In genomic region chr7:48154792-48155413, GRCh38 we compare ENCODE assay signal across 8 cellular contexts. TPM values are rescaled to one million over a fixed set of nuclear protein-coding genes. Genes with fewer than 3 reads are reported as not detected.
DNase-seq lines count a peak whose midpoint lies in the region; ATAC-seq and TF ChIP-seq lines count a peak whose summit lies in the region.

No MANE protein-coding gene starts in this region.

- H3K27me3 ChIP-seq in GM23248 (replicated peaks; ENCODE audit: insufficient read depth) (peaks cover under 1% of the 10 kb centered on the region; the same call in 1 of the 2 replicates), lung (ENCODE audit: control insufficient read depth, insufficient read depth) (no peaks in the 10 kb centered on the region), aorta (ENCODE audit: control insufficient read depth in 1 of 2, insufficient read depth in 2 of 2, low read length in 1 of 2) (peaks cover 0 to 3% of the 10 kb centered on the region in 2 donors)

- no peaks in the 10 kb centered on the region for H3F3A ChIP-seq in GM23248 (ENCODE audit: insufficient read depth)

- ATAC-seq in lung (ENCODE audit: insufficient read depth, low FRiP score): no peak
- ATAC-seq in aorta (ENCODE audit: low FRiP score): no peak

- no peaks in the 10 kb centered on the region for H3K36me3 ChIP-seq in GM23248 (ENCODE audit: low read depth)
- no peaks in the 10 kb centered on the region for H3K36me3 ChIP-seq in lung (ENCODE audit: control insufficient read depth in 2 of 2, insufficient read depth in 2 of 2, low read length in 2 of 2)
- H3K36me3 ChIP-seq in aorta (ENCODE audit: control insufficient read depth in 1 of 2, insufficient read depth in 2 of 2, low read length in 1 of 2): no peaks in the 10 kb centered on the region

- 59 to 61% methylated on average over 8 of the region's 8 CpGs for WGBS in GM23248 (ENCODE audit: low coverage in 1 of 2, low lambda C conversion rate in 2 of 2, missing lambda C conversion rate in 2 of 2), 2 experiments
- WGBS in lung, 2 donors: 85 to 89% methylated on average over 8 of the region's 8 CpGs
- 50 to 64% methylated on average over 8 of the region's 8 CpGs for WGBS in aorta, 2 donors

- H3K27ac ChIP-seq in GM23248 (no peak overlapping the region), lung (ENCODE audit: low read depth in 1 of 2, low read length in 1 of 2) (no peak overlapping the region), aorta (ENCODE audit: low read depth in 1 of 2, low read length in 2 of 2) (no peak overlapping the region)

- peaks cover 10% of the 10 kb centered on the region for H3K4me1 ChIP-seq in GM23248 (ENCODE audit: insufficient read depth)
- no peaks in the 10 kb centered on the region for H3K4me1 ChIP-seq in lung (ENCODE audit: control insufficient read depth in 2 of 2, insufficient read depth in 2 of 2, low read length in 2 of 2)
- no peaks in the 10 kb centered on the region for H3K4me1 ChIP-seq in aorta (ENCODE audit: control insufficient read depth in 1 of 2, insufficient read depth in 2 of 2, low read length in 2 of 2)

- H3K9me2 ChIP-seq in GM23248 (ENCODE audit: insufficient read depth): no peaks in the 10 kb centered on the region

- DNase-seq in NK-92 treated with Interleukin-12 subunit alpha and Interleukin-12 subunit beta, amount 100 ng/mL, for 24 hours (lab: John Stamatoyannopoulos, UW): peak; percentile 6
- no peak for DNase-seq in NK-92 (lab: John Stamatoyannopoulos, UW; ENCODE audit: unreplicated experiment)
- DNase-seq in GM23248: peak; percentile 70
- DNase-seq in OCI-M1 (lab: John Stamatoyannopoulos, UW): peak; percentile 36
- peak; percentile 60 for DNase-seq in astrocyte of the spinal cord (ENCODE audit: low read depth, low spot score)
- no peak for DNase-seq in lung (ENCODE audit: low spot score)
- no peak for DNase-seq in aorta
- no peak for DNase-seq in anterior cingulate cortex (lab: John Stamatoyannopoulos, UW)

- in situ Hi-C loops in GM23248 (cut with MboI): no loop called here
- in situ Hi-C loops in astrocyte of the spinal cord (cut with HindIII; ENCODE audit: low sequenced_read_pairs): no loop called here

- intact Hi-C loops in aorta (cut with DNase I): no loop called here

- no peak overlapping the region for H3K4me2 ChIP-seq in GM23248 (ENCODE audit: unreplicated experiment)

- TF ChIP-seq CTCF in astrocyte of the spinal cord (IDR thresholded peaks at IDR 0.05; ENCODE audit: low read depth, low read length) (peak; percentile 84), lung (IDR thresholded peaks at IDR 0.05; ENCODE audit: control extremely low read depth, extremely low read depth) (peak; percentile 16)

- H3K9ac ChIP-seq in GM23248: no peak overlapping the region

- no peaks in the 10 kb centered on the region for H3K9me3 ChIP-seq in GM23248 (ENCODE audit: low read depth)
- peaks cover 0 to 7% of the 10 kb centered on the region in 2 donors for H3K9me3 ChIP-seq in lung (ENCODE audit: control insufficient read depth in 2 of 2, insufficient read depth in 1 of 2, low read length in 1 of 2)
- H3K9me3 ChIP-seq in aorta (ENCODE audit: control insufficient read depth, low read length): peaks cover 8% of the 10 kb centered on the region

- no peaks in the 10 kb centered on the region for H3K79me2 ChIP-seq in GM23248 (ENCODE audit: insufficient read depth)

- H3K4me3 ChIP-seq in GM23248: no peak overlapping the region
- H3K4me3 ChIP-seq in astrocyte of the spinal cord (ENCODE audit: low read depth, low read length): no peak overlapping the region
- H3K4me3 ChIP-seq in lung: no peak overlapping the region
- H3K4me3 ChIP-seq in aorta (ENCODE audit: low read length in 2 of 2): no peak overlapping the region

- no peaks in the 10 kb centered on the region for H4K20me1 ChIP-seq in GM23248 (ENCODE audit: insufficient read depth)

- H2AFZ ChIP-seq in GM23248: no peak overlapping the region

RNA-seq across cellular contexts. Expression of gene ABCA13, which starts 16.4 kb away (rescaled TPM):
- total RNA-seq in GM23248 (2014; rRNA removed; shearing (Covaris generic)): 0.11 TPM in 1 of 2 replicates, not detected in the other
- polyA plus RNA-seq in GM23248 (2016; fragmentation: Nextera tagmentation; extraction: Ambion mirVana) (not detected in 2 replicates), lung (1 to 10 TPM; 1.2 to 1.9 TPM), aorta (not detected)
- total RNA-seq in lung (10 to 100 TPM in 1 of 2 donors, 1 to 10 TPM in 1; 5.1 to 23.2 TPM), aorta (under 1 TPM; 0.06 to 0.12 TPM)

Comparison
In these comparisons a context has a peak if more than half of its experiments do, and no peak if none do; other contexts are left out.
1. DNase-seq: peak in NK-92 treated with Interleukin-12 subunit alpha and Interleukin-12 subunit beta, amount 100 ng/mL, for 24 hours (single experiment), GM23248 (single experiment), OCI-M1 (single experiment) and astrocyte of the spinal cord (single experiment); none in NK-92 (single experiment), lung (single experiment), aorta (0 of 2) and anterior cingulate cortex (0 of 58).